28 cellular contexts compared by ENCODE assay signal in the genomic region with DNA sequence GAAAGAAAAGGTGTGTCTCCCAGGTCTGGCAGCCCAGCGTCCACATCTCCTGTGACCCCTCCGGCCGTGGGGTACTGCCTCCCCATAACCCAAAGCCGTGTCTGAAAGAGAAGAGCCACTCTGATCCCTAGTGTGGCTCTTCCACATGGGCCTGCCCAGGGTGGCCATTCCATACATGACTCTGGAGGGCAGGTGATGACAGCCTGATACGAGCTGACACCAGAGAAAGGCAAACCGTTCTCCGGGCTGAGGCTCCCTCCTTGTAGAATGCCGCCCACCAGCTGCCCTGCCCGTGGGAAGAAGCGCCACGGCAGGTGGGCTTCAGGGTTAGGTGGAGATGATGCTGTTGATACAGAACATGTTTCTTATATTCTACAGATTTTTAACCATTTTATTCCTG.
"Had no signal": no experiment of that assay in that cellular context is flagged by ENCODE, and none has a peak within 500 bp of the region (broad histone marks: within the 10 kb centered on the region; RNA-seq: fewer than 3 reads in every experiment).

No MANE protein-coding gene starts in this region.

- H3K27me3 ChIP-seq: ascending aorta, cardiac muscle cell had no signal

- H3K9me3 Mint-ChIP-seq: activated naive CD4-positive, alpha-beta T cell treated with anti-CD3 and anti-CD28 coated beads, Interleukin-2, amount 50 U/mL, for 24 hours; activated naive CD8-positive, alpha-beta T cell treated with anti-CD3 and anti-CD28 coated beads, Interleukin-2, amount 10 ng/mL, durations not matched to agents 7 days and 5 days; activated T-cell treated with anti-CD3 and anti-CD28 coated beads, Interleukin-2, amount 50 U/mL, for 24 hours; activated T-helper 2 cell treated with anti-CD3 and anti-CD28 coated beads, Interferon-gamma antibody, Interleukin-2, Interleukin-4, amounts not matched to agents 10 μg/mL and 5 μg/mL and 100 μg/mL, durations not matched to agents 14 hours and 24 hours and 36 hours; central memory CD8-positive, alpha-beta T cell had no signal

- H3K36me3 ChIP-seq: ascending aorta, cardiac muscle cell had no signal

- DNase-seq: activated CD4-positive, alpha-beta memory T cell treated with anti-CD3 and anti-CD28 coated beads, Interleukin-2, amount 10 ng/mL, durations not matched to agents 7 days and 5 days; activated CD4-positive, alpha-beta T cell treated with anti-CD3 and anti-CD28 coated beads for 1 hour; activated CD4-positive, alpha-beta T cell treated with anti-CD3 and anti-CD28 coated beads for 48 hours; activated CD4-positive, CD25-positive, alpha-beta regulatory T cell; activated gamma-delta T cell; activated naive CD4-positive, alpha-beta T cell treated with Interleukin-2 at 50 U/mL for 16 hours; activated naive CD8-positive, alpha-beta T cell treated with anti-CD3 and anti-CD28 coated beads, Interleukin-2, amount 10 ng/mL, durations not matched to agents 7 days and 5 days; activated T-cell treated with anti-CD3 and anti-CD28 coated beads, Interleukin-2, amount 50 U/mL, for 24 hours; amygdala; IMR-90; NCI-H187; NCI-H2171; NCI-H526 treated with DMSO at 0.1 percent for 48 hours; NK-92 treated with Interleukin-12 subunit alpha and Interleukin-12 subunit beta, amount 100 ng/mL, for 24 hours; PC-9; SIG-M5; SW 1271; T-helper 1 cell; T-helper 2 cell; T-helper 9 cell had no signal

- H3K27ac ChIP-seq: ascending aorta, PC-9, RWPE1, VCaP had no signal

- H3K4me3 ChIP-seq: ascending aorta, cardiac muscle cell, K562, PC-9 had no signal

- H3K27ac Mint-ChIP-seq: activated CD4-positive, alpha-beta memory T cell treated with anti-CD3 and anti-CD28 coated beads, Interleukin-2, amount 10 ng/mL, durations not matched to agents 7 days and 5 days; activated naive CD4-positive, alpha-beta T cell treated with anti-CD3 and anti-CD28 coated beads, Interleukin-2, amount 50 U/mL, for 24 hours; activated naive CD8-positive, alpha-beta T cell treated with anti-CD3 and anti-CD28 coated beads, Interleukin-2, amount 10 ng/mL, durations not matched to agents 7 days and 5 days; activated T-cell treated with anti-CD3 and anti-CD28 coated beads, Interleukin-2, amount 50 U/mL, for 24 hours; activated T-helper 2 cell treated with anti-CD3 and anti-CD28 coated beads, Interferon-gamma antibody, Interleukin-2, Interleukin-4, amounts not matched to agents 10 μg/mL and 5 μg/mL and 100 μg/mL, durations not matched to agents 14 hours and 24 hours and 36 hours had no signal

- H3K4me1 Mint-ChIP-seq: activated CD4-positive, alpha-beta memory T cell treated with anti-CD3 and anti-CD28 coated beads, Interleukin-2, amount 10 ng/mL, durations not matched to agents 7 days and 5 days; activated naive CD4-positive, alpha-beta T cell treated with anti-CD3 and anti-CD28 coated beads, Interleukin-2, amount 50 U/mL, for 24 hours; activated naive CD8-positive, alpha-beta T cell treated with anti-CD3 and anti-CD28 coated beads, Interleukin-2, amount 10 ng/mL, durations not matched to agents 7 days and 5 days; central memory CD8-positive, alpha-beta T cell had no signal

- H3K36me3 Mint-ChIP-seq: activated naive CD4-positive, alpha-beta T cell treated with anti-CD3 and anti-CD28 coated beads, Interleukin-2, amount 50 U/mL, for 24 hours; activated naive CD8-positive, alpha-beta T cell treated with anti-CD3 and anti-CD28 coated beads, Interleukin-2, amount 10 ng/mL, durations not matched to agents 7 days and 5 days had no signal

- H3K4me3 Mint-ChIP-seq: activated CD4-positive, alpha-beta memory T cell treated with anti-CD3 and anti-CD28 coated beads, Interleukin-2, amount 10 ng/mL, durations not matched to agents 7 days and 5 days; activated naive CD4-positive, alpha-beta T cell treated with anti-CD3 and anti-CD28 coated beads, Interleukin-2, amount 50 U/mL, for 24 hours; activated naive CD8-positive, alpha-beta T cell treated with anti-CD3 and anti-CD28 coated beads, Interleukin-2, amount 10 ng/mL, durations not matched to agents 7 days and 5 days; activated T-cell treated with anti-CD3 and anti-CD28 coated beads, Interleukin-2, amount 50 U/mL, for 24 hours; central memory CD8-positive, alpha-beta T cell had no signal

- H3K9me3 ChIP-seq: ascending aorta had no signal

- H3K27me3 Mint-ChIP-seq: activated CD4-positive, alpha-beta memory T cell treated with anti-CD3 and anti-CD28 coated beads, Interleukin-2, amount 10 ng/mL, durations not matched to agents 7 days and 5 days; activated naive CD8-positive, alpha-beta T cell treated with anti-CD3 and anti-CD28 coated beads, Interleukin-2, amount 10 ng/mL, durations not matched to agents 7 days and 5 days had no signal
